Comparison of ENCODE assay signal across 12 cellular contexts in genomic region chr2:231664727-231665126, GRCh38. TPM values are rescaled to one million over a fixed set of nuclear protein-coding genes. Genes with fewer than 3 reads are reported as not detected.
DNase-seq lines count a peak whose midpoint lies in the region; ATAC-seq, FAIRE-seq and TF ChIP-seq lines count a peak whose summit lies in the region.
"Had no signal": no experiment of that assay in that cellular context is flagged by ENCODE, and none has a peak within 500 bp of the region (broad histone marks: within the 10 kb centered on the region; RNA-seq: fewer than 3 reads in every experiment).

No MANE protein-coding gene starts in this region.

- CTCF ChIA-PET in H1 (lab: Charles Lee; ENCODE audit: partially characterized antibody): interaction anchor here (1.3 to 31.4 kb wide), 7 partner anchors 10 to 53 kb away, joined by 3 to 555 read pairs (median 10); no protein-coding TSS in a partner anchor

- H3K18ac ChIP-seq in H1 (ENCODE audit: extremely low read depth, low read length) (no peak overlapping the region), trophoblast cell (ENCODE audit: low read length) (no peak overlapping the region)

- H3K14ac ChIP-seq in H1 (ENCODE audit: insufficient read length): no peak overlapping the region
- H3K14ac ChIP-seq in trophoblast cell (ENCODE audit: low read length): no peak overlapping the region

- H3K4me1 ChIP-seq in left ventricle myocardium inferior (peaks cover 43% of the 10 kb centered on the region), H1 (replicated peaks in 1 of 4; ENCODE audit: control insufficient read depth in 3 of 4, insufficient read depth in 4 of 4, low read length in 3 of 4) (peaks cover 0 to 29% (median 10%) of the 10 kb centered on the region in 4 experiments; a peak in 6 of 7 replicates), trophoblast cell (ENCODE audit: control insufficient read depth in 1 of 2, insufficient read depth in 2 of 2, low read length in 2 of 2) (peaks cover 21 to 28% of the 10 kb centered on the region in 2 experiments), aorta (ENCODE audit: control insufficient read depth in 1 of 2, insufficient read depth in 2 of 2, low read length in 2 of 2) (no peaks in the 10 kb centered on the region)

- FAIRE-seq in H1 (lab: Jason Lieb, UNC): no peak

- H4K8ac ChIP-seq in H1 (ENCODE audit: extremely low read depth, insufficient read depth, low read length) (peak overlapping the region; percentile 81), trophoblast cell (ENCODE audit: low read depth, low read length) (no peak overlapping the region)

- intact Hi-C loops in left ventricle myocardium inferior (cut with micrococcal nuclease) (no loop called here), Right ventricle myocardium superior (cut with DNase I) (loop anchor here (5.0 kb wide), 1 partner anchor 43 kb away; the partner anchor contains the start of gene PTMA), aorta (cut with DNase I) (loop anchor here in 1 of 2 donors (5.0 kb wide), 1 partner anchor 43 kb away; the partner anchor contains the start of gene PTMA)

- H2BK12ac ChIP-seq in H1 (ENCODE audit: low read depth, low read length) (peak overlapping the region; percentile 100), trophoblast cell (ENCODE audit: low read length) (peak overlapping the region; percentile 77)

- no peaks in the 10 kb centered on the region for H3K79me1 ChIP-seq in H1 (ENCODE audit: low read depth, low read length)
- peaks cover 27% of the 10 kb centered on the region for H3K79me1 ChIP-seq in trophoblast cell (ENCODE audit: low read length)

- TF ChIP-seq RAD21 in H1 (IDR thresholded peaks at IDR 0.05 in 1 of 2, conservative IDR thresholded peaks at IDR 0.05 in 1 of 2; ENCODE audit: low read depth in 2 of 2, low read length in 2 of 2): no peak

- peak overlapping the region; percentile 67 for H4K91ac ChIP-seq in H1 (replicated peaks; ENCODE audit: insufficient read length, low read length)
- peak overlapping the region; percentile 97 for H4K91ac ChIP-seq in trophoblast cell (ENCODE audit: low read depth, low read length)

- H2BK120ac ChIP-seq in H1 (replicated peaks; ENCODE audit: low read depth, low read length) (no peak overlapping the region), trophoblast cell (ENCODE audit: insufficient read depth, low read length, poor library complexity) (no peak overlapping the region)

- H4K12ac ChIP-seq in trophoblast cell (ENCODE audit: low read depth, low read length): no peak overlapping the region

- no peak overlapping the region for H3K4ac ChIP-seq in H1 (replicated peaks; ENCODE audit: insufficient read length, low read depth, low read length)
- H3K4ac ChIP-seq in trophoblast cell (ENCODE audit: low read depth, low read length): no peak overlapping the region

- no peaks in the 10 kb centered on the region for H4K20me1 ChIP-seq in H1 (replicated peaks in 1 of 2; ENCODE audit: control insufficient read depth in 1 of 2, insufficient read depth in 2 of 2, low read length in 2 of 2)

- H3K23me2 ChIP-seq in H1 (ENCODE audit: low read depth, low read length): peaks cover 2% of the 10 kb centered on the region; the same call in 1 of the 2 replicates

- no peak for TF ChIP-seq POLR2A in H1 (IDR thresholded peaks at IDR 0.05; ENCODE audit: control extremely low read depth in 1 of 2, low read depth in 2 of 2, low read length in 2 of 2)

- no peak overlapping the region for H3K56ac ChIP-seq in H1 (replicated peaks; ENCODE audit: insufficient read length, low read depth, low read length)

- ATAC-seq in Right ventricle myocardium superior (ENCODE audit: poor library complexity): no peak
- no peak for ATAC-seq in aorta (ENCODE audit: low FRiP score)
- no peak for ATAC-seq in HG03378 (IDR thresholded peaks at IDR 0.05; ENCODE audit: unreplicated experiment)
- no peak for ATAC-seq in GM19455 (IDR thresholded peaks at IDR 0.05; ENCODE audit: unreplicated experiment)
- ATAC-seq: PC-3 had no signal

- H2AK5ac ChIP-seq in H1 (ENCODE audit: low read depth, low read length) (peak overlapping the region; percentile 93; the same call in 1 of the 2 replicates), trophoblast cell (ENCODE audit: low read length) (no peak overlapping the region)

- no peak for TF ChIP-seq EP300 in H1 (IDR thresholded peaks at IDR 0.05; ENCODE audit: borderline replicate concordance in 1 of 2, low read depth in 2 of 2, low read length in 2 of 2)

- TF ChIP-seq CTCF in left ventricle myocardium inferior (IDR thresholded peaks at IDR 0.05; ENCODE audit: borderline replicate concordance) (no peak), H1 (IDR thresholded peaks at IDR 0.05; ENCODE audit: control extremely low read depth in 1 of 3, insufficient read depth in 1 of 3, low read depth in 1 of 3, low read length in 3 of 3) (no peak)

- H3K79me2 ChIP-seq in H1 (ENCODE audit: control insufficient read depth in 1 of 2, insufficient read depth in 2 of 2, low read length in 2 of 2) (no peaks in the 10 kb centered on the region), trophoblast cell (ENCODE audit: control insufficient read depth, insufficient read depth, low read length, poor library complexity) (peaks cover 5% of the 10 kb centered on the region)

- no peaks in the 10 kb centered on the region for H3K27me3 ChIP-seq in left ventricle myocardium inferior (ENCODE audit: low read depth)
- peaks cover 0 to 10% (median 3%) of the 10 kb centered on the region in 4 experiments; a peak in 5 of 7 replicates for H3K27me3 ChIP-seq in H1 (replicated peaks in 1 of 4; ENCODE audit: control insufficient read depth in 3 of 4, extremely low read depth in 1 of 4, insufficient read depth in 3 of 4, low read length in 3 of 4)
- no peaks in the 10 kb centered on the region for H3K27me3 ChIP-seq in trophoblast cell (ENCODE audit: insufficient read depth, low read length)
- no peaks in the 10 kb centered on the region for H3K27me3 ChIP-seq in aorta (ENCODE audit: control insufficient read depth in 1 of 2, insufficient read depth in 2 of 2, low read length in 1 of 2)
- H3K27me3 ChIP-seq: BE2C had no signal

- peak overlapping the region; percentile 97; the same call in 1 of the 2 replicates for H2BK15ac ChIP-seq in H1 (ENCODE audit: low read length)

- H3K4me3 ChIP-seq in left ventricle myocardium inferior: no peak overlapping the region
- H3K4me3 ChIP-seq in H1 (ENCODE audit: extremely low read depth in 1 of 4, insufficient read depth in 2 of 4, low read depth in 3 of 4, low read length in 4 of 4): no peak overlapping the region
- H3K4me3 ChIP-seq in trophoblast cell (ENCODE audit: low read depth, low read length): no peak overlapping the region
- H3K4me3 ChIP-seq in aorta (ENCODE audit: low read length in 2 of 2): no peak overlapping the region

- H3K23ac ChIP-seq in H1 (ENCODE audit: insufficient read length): no peak overlapping the region
- no peak overlapping the region for H3K23ac ChIP-seq in trophoblast cell (ENCODE audit: low read length)

- DNase-seq in left ventricle myocardium inferior: no peak
- DNase-seq in Right ventricle myocardium superior: no peak
- no peak for DNase-seq in H1 (ENCODE audit: low read depth in 1 of 2, low spot score in 2 of 2)
- no peak for DNase-seq in trophoblast cell
- DNase-seq in aorta: no peak
- no peak for DNase-seq in Ammon's horn (ENCODE audit: low spot score)
- DNase-seq: BE2C, GF-D8, NCI-H2029, PC-3 had no signal

- no peak overlapping the region for H2AFZ ChIP-seq in H1 (ENCODE audit: low read length)
- no peak overlapping the region for H2AFZ ChIP-seq in trophoblast cell (ENCODE audit: insufficient read depth, low read length, poor library complexity)

- peak overlapping the region; percentile 67; the same call in 1 of the 2 replicates for H2BK20ac ChIP-seq in H1 (ENCODE audit: low read length)

- H3K9ac ChIP-seq in H1 (replicated peaks in 1 of 4; ENCODE audit: extremely low read depth in 1 of 4, low read depth in 3 of 4, low read length in 3 of 4) (no peak overlapping the region; a peak in 2 of 7 replicates), trophoblast cell (ENCODE audit: low read length) (no peak overlapping the region)

- no peaks in the 10 kb centered on the region for H3K36me3 ChIP-seq in left ventricle myocardium inferior
- H3K36me3 ChIP-seq in H1 (ENCODE audit: control insufficient read depth in 2 of 4, insufficient read depth in 4 of 4, low read length in 3 of 4): no peaks in the 10 kb centered on the region
- H3K36me3 ChIP-seq in trophoblast cell (ENCODE audit: control insufficient read depth in 1 of 2, insufficient read depth in 2 of 2, low read length in 2 of 2): no peaks in the 10 kb centered on the region
- no peaks in the 10 kb centered on the region for H3K36me3 ChIP-seq in aorta (ENCODE audit: control insufficient read depth in 1 of 2, insufficient read depth in 2 of 2, low read length in 1 of 2)
- H3K36me3 ChIP-seq: BE2C had no signal

- WGBS in H1 (ENCODE audit: extremely low coverage in 1 of 2, insufficient coverage in 1 of 2, insufficient read length in 1 of 2, insufficient replicate concordance in 2 of 2, low coverage in 1 of 2, low lambda C conversion rate in 2 of 2, missing lambda C conversion rate in 1 of 2), 2 experiments: 92% methylated on average over 7 of the region's 8 CpGs; no CpG with 5 or more reads in 1 of the 2 experiments
- WGBS in trophoblast cell (ENCODE audit: extremely low coverage, insufficient coverage, insufficient read length): no CpG with 5 or more reads among the region's 8 CpGs
- 90 to 92% methylated on average over 8 of the region's 8 CpGs for WGBS in aorta, 2 donors

- H3K4me2 ChIP-seq in H1 (ENCODE audit: insufficient read depth in 1 of 2, low read depth in 2 of 2, low read length in 2 of 2) (no peak overlapping the region), trophoblast cell (ENCODE audit: low read length) (no peak overlapping the region)

- POLR2A ChIA-PET in H1 (lab: Charles Lee; ENCODE audit: partially characterized antibody): interaction anchor here (1.5 to 7.3 kb wide), 10 partner anchors 10 to 200 kb away, joined by 4 to 100 read pairs (median 24); partner anchors contain the start of genes NCL and PTMA

- H3K9me3 ChIP-seq in left ventricle myocardium inferior (replicated peaks): no peaks in the 10 kb centered on the region
- H3K9me3 ChIP-seq in H1 (ENCODE audit: insufficient read depth in 2 of 2, low read depth in 1 of 2, low read length in 1 of 2): no peaks in the 10 kb centered on the region; a peak in 1 of 4 replicates
- H3K9me3 ChIP-seq in trophoblast cell (ENCODE audit: insufficient read depth, low read depth, low read length): peaks cover 3% of the 10 kb centered on the region
- no peaks in the 10 kb centered on the region for H3K9me3 ChIP-seq in aorta (ENCODE audit: control insufficient read depth, low read length)
- H3K9me3 ChIP-seq: BE2C had no signal

- peak overlapping the region; percentile 4 for H4K5ac ChIP-seq in H1 (ENCODE audit: insufficient read length, low read depth, low read length)

- peak overlapping the region; percentile 99; the same call in 1 of the 2 replicates for H2BK5ac ChIP-seq in H1 (ENCODE audit: low read depth, low read length)
- no peak overlapping the region for H2BK5ac ChIP-seq in trophoblast cell (ENCODE audit: low read depth, low read length, poor library complexity)

- H3K27ac ChIP-seq in left ventricle myocardium inferior (replicated peaks) (peak overlapping the region; percentile 100), H1 (ENCODE audit: low read depth, low read length) (no peak overlapping the region), trophoblast cell (ENCODE audit: low read depth, low read length) (no peak overlapping the region), aorta (ENCODE audit: low read depth in 1 of 2, low read length in 2 of 2) (peak overlapping the region; percentile 86 to 98)

RNA-seq across cellular contexts. Expression of gene PTMA, which starts 43.6 kb away (rescaled TPM):
- total RNA-seq in left ventricle myocardium inferior (209 TPM), Right ventricle myocardium superior (195 TPM), aorta (100 to 1,000 TPM; 792 to 882 TPM)
- total RNA-seq in H1 (2021; fragmentation: NEBNext Ultra II Directional; extraction: Animal tissue kit (Norgen Biotek cat#: 25700)): 2,680 and 2,823 TPM in 2 replicates
- polyA plus RNA-seq in H1 (2011; rRNA removed) (643 and 683 TPM in 2 replicates), aorta (1,000 to 10,000 TPM; 1,255 to 2,243 TPM)
- polyA plus RNA-seq in H1 (2011; cell fraction: cytosol; rRNA removed): 2,462 TPM
- polyA plus RNA-seq in H1 (2011; cell fraction: nucleus; rRNA removed): 898 TPM
- 2,061 to 2,998 TPM (median 2,419 TPM) in 4 replicates for polyA plus RNA-seq in H1 (2012, experiment 1 of 2)
- 1,442 TPM for polyA plus RNA-seq in H1 (2012, experiment 2 of 2)
- polyA plus RNA-seq in H1 (2013, experiment 1 of 2): 4,157 TPM
- 3,985 TPM for polyA plus RNA-seq in H1 (2013, experiment 2 of 2)
- polyA minus RNA-seq in H1 (2011; rRNA and poly(A)+ RNA removed): 94.7 and 121 TPM in 2 replicates
- polyA minus RNA-seq in H1 (2011; cell fraction: cytosol; rRNA and poly(A)+ RNA removed): 755 TPM
- 623 TPM for polyA minus RNA-seq in H1 (2011; cell fraction: nucleus; rRNA and poly(A)+ RNA removed)
- polyA plus RNA-seq in trophoblast cell (2013): 1,343 and 1,403 TPM in 2 replicates

Comparison
In these comparisons a context has a peak if more than half of its experiments do, and no peak if none do; other contexts are left out.
1. H3K27ac ChIP-seq: peak in left ventricle myocardium inferior (single experiment) and aorta (2 of 2); none in H1 (single experiment) and trophoblast cell (single experiment).